ENCODE assay signal across 28 cellular contexts in genomic region chr9:133309608-133310007, GRCh38. TPM values are rescaled to one million over a fixed set of nuclear protein-coding genes. Genes with fewer than 3 reads are reported as not detected.
"Had no signal": no experiment of that assay in that cellular context is flagged by ENCODE, and none has a peak within 500 bp of the region (broad histone marks: within the 10 kb centered on the region; RNA-seq: fewer than 3 reads in every experiment).

No MANE protein-coding gene starts in this region.

- ATAC-seq: foreskin keratinocyte; gastroesophageal sphincter; heart left ventricle; left cardiac atrium; left lung; mucosa of descending colon; natural killer cell treated with Interleukin-12 subunit alpha and Interleukin-12 subunit beta and Interleukin-15 and Interleukin-18, amount 100 ng/mL, for 72 hours; sciatic nerve; stimulated activated naive CD8-positive, alpha-beta T cell treated with anti-CD3 and anti-CD28 coated beads, Interleukin-15, amount 100 ng/mL, for 72 hours; upper lobe of right lung had no signal

- DNase-seq: dermis blood vessel endothelial cell; effector memory CD4-positive, alpha-beta T cell; foreskin keratinocyte; heart left ventricle; kidney; left cardiac atrium; mesenchymal stem cell; mucosa of descending colon; naive B cell; stimulated activated CD4-positive, alpha-beta T cell treated with anti-CD3 and anti-CD28 coated beads, Interleukin-12 subunit alpha, Interleukin-12 subunit beta, amount 100 ng/mL, for 4 hours; stimulated activated CD4-positive, alpha-beta T cell treated with anti-CD3 and anti-CD28 coated beads, Interleukin-1b, Interleukin-23, amount 100 ng/mL, for 48 hours; stimulated activated CD4-positive, alpha-beta T cell treated with anti-CD3 and anti-CD28 coated beads, Interleukin-4, amount 100 ng/mL, for 1 hour; stimulated activated CD8-positive, alpha-beta memory T cell treated with anti-CD3 and anti-CD28 coated beads, Interleukin-4, amount 100 ng/mL, for 48 hours; stimulated activated naive CD4-positive, alpha-beta T cell; stimulated activated naive CD8-positive, alpha-beta T cell treated with anti-CD3 and anti-CD28 coated beads, Interleukin-15, amount 100 ng/mL, for 72 hours; transverse colon; upper lobe of right lung; uterus had no signal

- H3K27ac Mint-ChIP-seq: mesothelial cell of epicardium; naive B cell; natural killer cell treated with Interleukin-12 subunit alpha and Interleukin-12 subunit beta and Interleukin-15 and Interleukin-18, amount 100 ng/mL, for 72 hours; neural progenitor cell; progenitor cell of endocrine pancreas had no signal

- H3K36me3 Mint-ChIP-seq: mesothelial cell of epicardium; natural killer cell treated with Interleukin-12 subunit alpha and Interleukin-12 subunit beta and Interleukin-15 and Interleukin-18, amount 100 ng/mL, for 72 hours; neural progenitor cell had no signal

- H3K4me1 Mint-ChIP-seq: mesothelial cell of epicardium; naive B cell; neural progenitor cell; stimulated activated naive CD8-positive, alpha-beta T cell treated with anti-CD3 and anti-CD28 coated beads, Interleukin-15, amount 100 ng/mL, for 72 hours had no signal

- H3K4me3 Mint-ChIP-seq: mesothelial cell of epicardium; naive B cell; natural killer cell treated with Interleukin-12 subunit alpha and Interleukin-12 subunit beta and Interleukin-15 and Interleukin-18, amount 100 ng/mL, for 72 hours; neural progenitor cell; stimulated activated naive CD8-positive, alpha-beta T cell treated with anti-CD3 and anti-CD28 coated beads, Interleukin-15, amount 100 ng/mL, for 72 hours had no signal

- H3K9me3 Mint-ChIP-seq: natural killer cell treated with Interleukin-12 subunit alpha and Interleukin-12 subunit beta and Interleukin-15 and Interleukin-18, amount 100 ng/mL, for 72 hours; stimulated activated naive CD8-positive, alpha-beta T cell treated with anti-CD3 and anti-CD28 coated beads, Interleukin-15, amount 100 ng/mL, for 72 hours had no signal

RNA-seq across cellular contexts. Expression of gene ABO, which starts 34.6 kb away (rescaled TPM):
- total RNA-seq: endothelial cell of umbilical vein, fibroblast of lung, foreskin keratinocyte, osteoblast had no signal
